ENCODE assay signal across 2 cellular contexts in genomic region chr7:154436560-154436959, GRCh38.
TF ChIP-seq lines count a peak whose summit lies in the region.

No MANE protein-coding gene starts in this region.

TF ChIP-seq in K562, 482 proteins besides CTCF, POLR2A, EP300 and RAD21 (continued from another document):
- TF ChIP-seq, protein P1, sequence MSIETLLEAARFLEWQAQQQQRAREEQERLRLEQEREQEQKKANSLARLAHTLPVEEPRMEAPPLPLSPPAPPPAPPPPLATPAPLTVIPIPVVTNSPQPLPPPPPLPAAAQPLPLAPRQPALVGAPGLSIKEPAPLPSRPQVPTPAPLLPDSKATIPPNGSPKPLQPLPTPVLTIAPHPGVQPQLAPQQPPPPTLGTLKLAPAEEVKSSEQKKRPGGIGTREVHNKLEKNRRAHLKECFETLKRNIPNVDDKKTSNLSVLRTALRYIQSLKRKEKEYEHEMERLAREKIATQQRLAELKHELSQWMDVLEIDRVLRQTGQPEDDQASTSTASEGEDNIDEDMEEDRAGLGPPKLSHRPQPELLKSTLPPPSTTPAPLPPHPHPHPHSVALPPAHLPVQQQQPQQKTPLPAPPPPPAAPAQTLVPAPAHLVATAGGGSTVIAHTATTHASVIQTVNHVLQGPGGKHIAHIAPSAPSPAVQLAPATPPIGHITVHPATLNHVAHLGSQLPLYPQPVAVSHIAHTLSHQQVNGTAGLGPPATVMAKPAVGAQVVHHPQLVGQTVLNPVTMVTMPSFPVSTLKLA (conservative IDR thresholded peaks at IDR 0.05) = no peak

TF ChIP-seq in neural cell, 6 proteins besides CTCF, POLR2A, EP300 and RAD21 (continued from another document):
- TF ChIP-seq EZH2 (IDR thresholded peaks at IDR 0.05; ENCODE audit: borderline replicate concordance, insufficient read depth, low read length, poor library complexity, severe bottlenecking) (no peak), SMC3 (conservative IDR thresholded peaks at IDR 0.05; ENCODE audit: poor library complexity) (no peak), POLR2AphosphoS5 (IDR thresholded peaks at IDR 0.05) (no peak), TAF1 (IDR thresholded peaks at IDR 0.05; ENCODE audit: low read depth) (no peak)
